Comparison of ENCODE assay signal across 10 cellular contexts in genomic region chr11:21933095-21933494, GRCh38.
DNase-seq lines count a peak whose midpoint lies in the region; ATAC-seq, FAIRE-seq and TF ChIP-seq lines count a peak whose summit lies in the region.
"Had no signal": no experiment of that assay in that cellular context is flagged by ENCODE, and none has a peak within 500 bp of the region (broad histone marks: within the 10 kb centered on the region; RNA-seq: fewer than 3 reads in every experiment).

No MANE protein-coding gene starts in this region.

- CTCF ChIA-PET in A549 (lab: Yijun Ruan, JAX) (no interaction called here), GM10248 (lab: Yijun Ruan, JAX) (no interaction called here), T-cell (lab: Charles Lee) (no interaction called here)

- 0% methylated on average over 1 of the region's 1 CpG for WGBS in A549 (ENCODE audit: missing lambda C conversion rate)

- no peak overlapping the region for H2AFZ ChIP-seq in OCI-LY3 (ENCODE audit: low read depth, low read length)

- DNase-seq in A549 (ENCODE audit: low read depth in 1 of 2, low spot score in 1 of 2) (peak in 1 of 2 experiments; percentile 15), GM10248 (ENCODE audit: extremely low spot score) (no peak), foreskin keratinocyte (no peak), NK-92 (lab: John Stamatoyannopoulos, UW; ENCODE audit: unreplicated experiment) (no peak), T-cell (no peak), C1 segment of cervical spinal cord (lab: John Stamatoyannopoulos, UW) (no peak)
- DNase-seq in activated CD8-positive, alpha-beta memory T cell treated with anti-CD3 and anti-CD28 coated beads, Interleukin-2, amount 50 U/mL, for 48 hours: no peak
- DNase-seq: COR-L47, RPMI8226 had no signal

- no peaks in the 10 kb centered on the region for H3K36me3 ChIP-seq in OCI-LY3 (replicated peaks; ENCODE audit: low read depth, low read length)

- H3K27me3 ChIP-seq in OCI-LY3 (ENCODE audit: low read depth, low read length) (no peaks in the 10 kb centered on the region), foreskin keratinocyte (no peaks in the 10 kb centered on the region)

- no peak for TF ChIP-seq POLR2A in A549 (IDR thresholded peaks at IDR 0.05; ENCODE audit: low read length)

- no peaks in the 10 kb centered on the region for H3K36me3 Mint-ChIP-seq in T-cell

- no peaks in the 10 kb centered on the region for H3K27me3 Mint-ChIP-seq in T-cell

- FAIRE-seq in A549 (lab: Jason Lieb, UNC): no peak

- H3K4me1 ChIP-seq in A549 (no peaks in the 10 kb centered on the region), OCI-LY3 (ENCODE audit: low read length) (no peaks in the 10 kb centered on the region), foreskin keratinocyte (no peaks in the 10 kb centered on the region)

- H3K4me2 ChIP-seq in A549: no peak overlapping the region
- no peak overlapping the region for H3K4me2 ChIP-seq in OCI-LY3 (ENCODE audit: low read length)

- ATAC-seq in A549 (no peak), foreskin keratinocyte (no peak), T-cell (replicated peaks in 1 of 4) (no peak)

- H3K4me3 ChIP-seq in A549 (no peak overlapping the region), OCI-LY3 (ENCODE audit: low read length) (no peak overlapping the region)

- no peak overlapping the region for H3K9ac ChIP-seq in OCI-LY3 (ENCODE audit: low read length)

- no peaks in the 10 kb centered on the region for H4K20me1 ChIP-seq in OCI-LY3 (ENCODE audit: insufficient read depth, low read length)

- H3K4me1 Mint-ChIP-seq in T-cell: no peaks in the 10 kb centered on the region

- peaks cover 6 to 11% (median 8%) of the 10 kb centered on the region in 3 donors for H3K9me3 Mint-ChIP-seq in T-cell

- H3K4me3 Mint-ChIP-seq in T-cell: no peak overlapping the region

- H3K79me2 ChIP-seq in OCI-LY3 (ENCODE audit: low read length): no peaks in the 10 kb centered on the region

- peak; percentile 57 to 62; a peak in 4 of 5 replicates for TF ChIP-seq RAD21 in A549 (conservative IDR thresholded peaks at IDR 0.05 in 1 of 2, IDR thresholded peaks at IDR 0.05 in 1 of 2)

- H3K27ac ChIP-seq in A549: no peak overlapping the region
- H3K27ac ChIP-seq in OCI-LY3 (ENCODE audit: low read length): no peak overlapping the region
- no peak overlapping the region for H3K27ac ChIP-seq in foreskin keratinocyte

- no peak overlapping the region for H3K27ac Mint-ChIP-seq in T-cell

- H3K9me3 ChIP-seq in A549 (no peaks in the 10 kb centered on the region), OCI-LY3 (ENCODE audit: insufficient read depth, low read length) (no peaks in the 10 kb centered on the region)

- TF ChIP-seq EP300 in A549 (IDR thresholded peaks at IDR 0.05): no peak

- TF ChIP-seq CTCF in A549 (IDR thresholded peaks at IDR 0.05): peak; percentile 57
- peak; percentile 36 for TF ChIP-seq CTCF in GM10248 (IDR thresholded peaks at IDR 0.05; ENCODE audit: control extremely low read depth, extremely low read depth, low read depth, missing control alignments)
- TF ChIP-seq CTCF in OCI-LY3 (IDR thresholded peaks at IDR 0.05; ENCODE audit: low read depth, low read length): peak; percentile 61
- peak; percentile 37 for TF ChIP-seq CTCF in foreskin keratinocyte (conservative IDR thresholded peaks at IDR 0.05)

- POLR2A ChIA-PET in A549 (lab: Yijun Ruan, JAX): no interaction called here
- POLR2A ChIA-PET in GM10248 (lab: Yijun Ruan, JAX): no interaction called here
- POLR2A ChIA-PET in T-cell (lab: Charles Lee): no interaction called here

TF ChIP-seq in A549, 52 proteins besides CTCF, POLR2A, EP300 and RAD21:
- TF ChIP-seq SMC3 (IDR thresholded peaks at IDR 0.05) (peak; percentile 70), REST (IDR thresholded peaks at IDR 0.05) (no peak)
TF ChIP-seq in A549: peak in this region for 1.
